In the genomic region with DNA sequence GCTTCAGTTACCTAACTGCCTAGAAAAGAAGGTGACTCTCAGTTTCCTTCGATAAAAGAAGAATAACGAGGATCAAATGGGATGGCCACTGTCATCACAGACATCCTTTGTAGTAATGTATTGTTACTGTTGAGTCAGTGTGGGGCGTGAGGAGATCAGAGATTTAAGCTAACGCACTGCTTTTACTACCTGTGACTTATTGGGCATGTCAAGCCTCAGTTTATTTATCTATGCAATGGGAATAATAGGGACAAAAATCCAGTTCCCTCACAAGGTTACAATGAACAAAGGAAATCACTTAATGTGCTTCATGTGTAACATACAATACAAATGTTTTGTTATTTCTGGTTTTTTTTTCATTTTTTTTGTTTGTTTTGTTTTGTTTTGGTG, we compare ENCODE assay signal across 1 cellular context.
TF ChIP-seq lines count a peak whose summit lies in the region.

No MANE protein-coding gene starts in this region.

TF ChIP-seq in GM23338, 12 proteins besides CTCF, POLR2A, EP300 and RAD21 (continued from another document):
- TF ChIP-seq, protein P1, sequence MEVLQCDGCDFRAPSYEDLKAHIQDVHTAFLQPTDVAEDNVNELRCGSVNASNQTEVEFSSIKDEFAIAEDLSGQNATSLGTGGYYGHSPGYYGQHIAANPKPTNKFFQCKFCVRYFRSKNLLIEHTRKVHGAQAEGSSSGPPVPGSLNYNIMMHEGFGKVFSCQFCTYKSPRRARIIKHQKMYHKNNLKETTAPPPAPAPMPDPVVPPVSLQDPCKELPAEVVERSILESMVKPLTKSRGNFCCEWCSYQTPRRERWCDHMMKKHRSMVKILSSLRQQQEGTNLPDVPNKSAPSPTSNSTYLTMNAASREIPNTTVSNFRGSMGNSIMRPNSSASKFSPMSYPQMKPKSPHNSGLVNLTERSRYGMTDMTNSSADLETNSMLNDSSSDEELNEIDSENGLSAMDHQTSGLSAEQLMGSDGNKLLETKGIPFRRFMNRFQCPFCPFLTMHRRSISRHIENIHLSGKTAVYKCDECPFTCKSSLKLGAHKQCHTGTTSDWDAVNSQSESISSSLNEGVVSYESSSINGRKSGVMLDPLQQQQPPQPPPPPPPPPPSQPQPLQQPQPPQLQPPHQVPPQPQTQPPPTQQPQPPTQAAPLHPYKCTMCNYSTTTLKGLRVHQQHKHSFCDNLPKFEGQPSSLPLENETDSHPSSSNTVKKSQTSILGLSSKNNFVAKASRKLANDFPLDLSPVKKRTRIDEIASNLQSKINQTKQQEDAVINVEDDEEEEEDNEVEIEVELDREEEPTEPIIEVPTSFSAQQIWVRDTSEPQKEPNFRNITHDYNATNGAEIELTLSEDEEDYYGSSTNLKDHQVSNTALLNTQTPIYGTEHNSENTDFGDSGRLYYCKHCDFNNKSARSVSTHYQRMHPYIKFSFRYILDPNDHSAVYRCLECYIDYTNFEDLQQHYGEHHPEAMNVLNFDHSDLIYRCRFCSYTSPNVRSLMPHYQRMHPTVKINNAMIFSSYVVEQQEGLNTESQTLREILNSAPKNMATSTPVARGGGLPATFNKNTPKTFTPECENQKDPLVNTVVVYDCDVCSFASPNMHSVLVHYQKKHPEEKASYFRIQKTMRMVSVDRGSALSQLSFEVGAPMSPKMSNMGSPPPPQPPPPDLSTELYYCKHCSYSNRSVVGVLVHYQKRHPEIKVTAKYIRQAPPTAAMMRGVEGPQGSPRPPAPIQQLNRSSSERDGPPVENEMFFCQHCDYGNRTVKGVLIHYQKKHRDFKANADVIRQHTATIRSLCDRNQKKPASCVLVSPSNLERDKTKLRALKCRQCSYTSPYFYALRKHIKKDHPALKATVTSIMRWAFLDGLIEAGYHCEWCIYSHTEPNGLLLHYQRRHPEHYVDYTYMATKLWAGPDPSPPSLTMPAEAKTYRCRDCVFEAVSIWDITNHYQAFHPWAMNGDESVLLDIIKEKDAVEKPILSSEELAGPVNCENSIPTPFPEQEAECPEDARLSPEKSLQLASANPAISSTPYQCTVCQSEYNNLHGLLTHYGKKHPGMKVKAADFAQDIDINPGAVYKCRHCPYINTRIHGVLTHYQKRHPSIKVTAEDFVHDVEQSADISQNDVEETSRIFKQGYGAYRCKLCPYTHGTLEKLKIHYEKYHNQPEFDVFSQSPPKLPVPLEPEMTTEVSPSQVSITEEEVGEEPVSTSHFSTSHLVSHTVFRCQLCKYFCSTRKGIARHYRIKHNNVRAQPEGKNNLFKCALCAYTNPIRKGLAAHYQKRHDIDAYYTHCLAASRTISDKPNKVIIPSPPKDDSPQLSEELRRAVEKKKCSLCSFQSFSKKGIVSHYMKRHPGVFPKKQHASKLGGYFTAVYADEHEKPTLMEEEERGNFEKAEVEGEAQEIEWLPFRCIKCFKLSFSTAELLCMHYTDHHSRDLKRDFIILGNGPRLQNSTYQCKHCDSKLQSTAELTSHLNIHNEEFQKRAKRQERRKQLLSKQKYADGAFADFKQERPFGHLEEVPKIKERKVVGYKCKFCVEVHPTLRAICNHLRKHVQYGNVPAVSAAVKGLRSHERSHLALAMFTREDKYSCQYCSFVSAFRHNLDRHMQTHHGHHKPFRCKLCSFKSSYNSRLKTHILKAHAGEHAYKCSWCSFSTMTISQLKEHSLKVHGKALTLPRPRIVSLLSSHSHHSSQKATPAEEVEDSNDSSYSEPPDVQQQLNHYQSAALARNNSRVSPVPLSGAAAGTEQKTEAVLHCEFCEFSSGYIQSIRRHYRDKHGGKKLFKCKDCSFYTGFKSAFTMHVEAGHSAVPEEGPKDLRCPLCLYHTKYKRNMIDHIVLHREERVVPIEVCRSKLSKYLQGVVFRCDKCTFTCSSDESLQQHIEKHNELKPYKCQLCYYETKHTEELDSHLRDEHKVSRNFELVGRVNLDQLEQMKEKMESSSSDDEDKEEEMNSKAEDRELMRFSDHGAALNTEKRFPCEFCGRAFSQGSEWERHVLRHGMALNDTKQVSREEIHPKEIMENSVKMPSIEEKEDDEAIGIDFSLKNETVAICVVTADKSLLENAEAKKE (CRISPR knock-in tag; IDR thresholded peaks at IDR 0.05) = no peak
- no peak for TF ChIP-seq NANOG (IDR thresholded peaks at IDR 0.05; ENCODE audit: borderline replicate concordance)
- TF ChIP-seq, protein P2, sequence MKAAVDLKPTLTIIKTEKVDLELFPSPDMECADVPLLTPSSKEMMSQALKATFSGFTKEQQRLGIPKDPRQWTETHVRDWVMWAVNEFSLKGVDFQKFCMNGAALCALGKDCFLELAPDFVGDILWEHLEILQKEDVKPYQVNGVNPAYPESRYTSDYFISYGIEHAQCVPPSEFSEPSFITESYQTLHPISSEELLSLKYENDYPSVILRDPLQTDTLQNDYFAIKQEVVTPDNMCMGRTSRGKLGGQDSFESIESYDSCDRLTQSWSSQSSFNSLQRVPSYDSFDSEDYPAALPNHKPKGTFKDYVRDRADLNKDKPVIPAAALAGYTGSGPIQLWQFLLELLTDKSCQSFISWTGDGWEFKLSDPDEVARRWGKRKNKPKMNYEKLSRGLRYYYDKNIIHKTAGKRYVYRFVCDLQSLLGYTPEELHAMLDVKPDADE (IDR thresholded peaks at IDR 0.05) = no peak
- no peak for TF ChIP-seq POLR2AphosphoS5 (IDR thresholded peaks at IDR 0.05; ENCODE audit: low read depth)
- TF ChIP-seq ZNF114 (CRISPR knock-in tag; IDR thresholded peaks at IDR 0.05) = no peak
- no peak for TF ChIP-seq STAT1 (IDR thresholded peaks at IDR 0.05; ENCODE audit: unreplicated experiment)
- TF ChIP-seq EZH2 (IDR thresholded peaks at IDR 0.05; ENCODE audit: low read depth, unreplicated experiment) = no peak
- no peak for TF ChIP-seq JUNB (IDR thresholded peaks at IDR 0.05; ENCODE audit: unreplicated experiment)
- no peak for TF ChIP-seq REST (IDR thresholded peaks at IDR 0.05; ENCODE audit: unreplicated experiment)
- no peak for TF ChIP-seq ZNF331 (CRISPR knock-in tag; IDR thresholded peaks at IDR 0.05; ENCODE audit: low read depth)
